Comparison of ENCODE assay signal across 8 cellular contexts in genomic region chr19:38057954-38058690, GRCh38.
DNase-seq lines count a peak whose midpoint lies in the region; ATAC-seq and TF ChIP-seq lines count a peak whose summit lies in the region.

No MANE protein-coding gene starts in this region.

- no peaks in the 10 kb centered on the region for H3K9me3 Mint-ChIP-seq in activated CD4-positive, alpha-beta T cell treated with anti-CD3 and anti-CD28 coated beads for 36 hours (ENCODE audit: low read depth)
- H3K9me3 Mint-ChIP-seq in glutamatergic neuron (ENCODE audit: unreplicated experiment), result peaks cover 23% of the 10 kb centered on the region

- intact Hi-C loops in activated CD4-positive, alpha-beta T cell treated with anti-CD3 and anti-CD28 coated beads for 36 hours (cut with DNase I, micrococcal nuclease), result no loop called here
- intact Hi-C loops in transverse colon (cut with DNase I; ENCODE audit: low total_unique reads), result no loop called here

- peaks cover 11% of the 10 kb centered on the region for H3K4me1 Mint-ChIP-seq in activated CD4-positive, alpha-beta T cell treated with anti-CD3 and anti-CD28 coated beads for 36 hours
- H3K4me1 Mint-ChIP-seq in glutamatergic neuron (ENCODE audit: low read depth, unreplicated experiment), result peaks cover 48% of the 10 kb centered on the region

- no peak for DNase-seq in activated CD4-positive, alpha-beta T cell treated with anti-CD3 and anti-CD28 coated beads for 36 hours
- DNase-seq in activated CD4-positive, alpha-beta T cell treated with anti-CD3 and anti-CD28 coated beads for 48 hours, result no peak
- DNase-seq in NCI-H524 treated with DMSO at 0.1 percent for 48 hours (lab: John Stamatoyannopoulos, UW), result peak; percentile 96
- DNase-seq in glutamatergic neuron, result peak; percentile 87
- peak; percentile 64 for DNase-seq in transverse colon
- DNase-seq in HK-2 (ENCODE audit: unreplicated experiment), result no peak
- DNase-seq in GOT3 (lab: John Stamatoyannopoulos, UW), result no peak

- no peak for TF ChIP-seq CTCF in glutamatergic neuron (IDR thresholded peaks at IDR 0.05; ENCODE audit: partially characterized antibody, unreplicated experiment)
- TF ChIP-seq CTCF in transverse colon (IDR thresholded peaks at IDR 0.05), result no peak

- H3K36me3 ChIP-seq in transverse colon, result no peaks in the 10 kb centered on the region

- no peak overlapping the region for H3K4me3 Mint-ChIP-seq in activated CD4-positive, alpha-beta T cell treated with anti-CD3 and anti-CD28 coated beads for 36 hours
- H3K4me3 Mint-ChIP-seq in glutamatergic neuron (ENCODE audit: unreplicated experiment), result peak overlapping the region; percentile 81

- no peaks in the 10 kb centered on the region for H3K9me3 ChIP-seq in transverse colon

- no peak for TF ChIP-seq EP300 in transverse colon (IDR thresholded peaks at IDR 0.05; ENCODE audit: low read depth)

- TF ChIP-seq POLR2A in transverse colon (IDR thresholded peaks at IDR 0.05), result no peak

- H3K4me3 ChIP-seq in transverse colon, result no peak overlapping the region

- H3K36me3 Mint-ChIP-seq in activated CD4-positive, alpha-beta T cell treated with anti-CD3 and anti-CD28 coated beads for 36 hours (ENCODE audit: low read depth), result no peaks in the 10 kb centered on the region
- no peaks in the 10 kb centered on the region for H3K36me3 Mint-ChIP-seq in glutamatergic neuron (ENCODE audit: unreplicated experiment)

- no peaks in the 10 kb centered on the region for H3K27me3 Mint-ChIP-seq in activated CD4-positive, alpha-beta T cell treated with anti-CD3 and anti-CD28 coated beads for 36 hours
- H3K27me3 Mint-ChIP-seq in glutamatergic neuron (ENCODE audit: unreplicated experiment), result peaks cover 17% of the 10 kb centered on the region

- no peak for ATAC-seq in activated CD4-positive, alpha-beta T cell treated with anti-CD3 and anti-CD28 coated beads for 36 hours
- no peak for ATAC-seq in GM18867 (IDR thresholded peaks at IDR 0.05; ENCODE audit: unreplicated experiment)

- peak overlapping the region; percentile 55 for H3K27ac Mint-ChIP-seq in activated CD4-positive, alpha-beta T cell treated with anti-CD3 and anti-CD28 coated beads for 36 hours
- H3K27ac Mint-ChIP-seq in glutamatergic neuron (ENCODE audit: unreplicated experiment), result peak overlapping the region; percentile 99

- peaks cover 0 to 32% (median 11%) of the 10 kb centered on the region in 4 donors for H3K4me1 ChIP-seq in transverse colon

- H3K27ac ChIP-seq in transverse colon, result peak overlapping the region; percentile 50 to 77 (median 62)

- no peaks in the 10 kb centered on the region for H3K27me3 ChIP-seq in transverse colon

- 54% methylated on average over 8 of the region's 11 CpGs; no CpG with 5 or more reads in 1 of the 2 donors for WGBS in transverse colon (ENCODE audit: low coverage in 1 of 2), 2 donors

- POLR2A ChIA-PET in activated CD4-positive, alpha-beta T cell treated with anti-CD3 and anti-CD28 coated beads for 36 hours (lab: Charles Lee), result interaction anchor here (1.9 kb wide), 1 partner anchor 9 kb away, joined by 10 read pairs; no protein-coding TSS in a partner anchor

- CTCF ChIA-PET in activated CD4-positive, alpha-beta T cell treated with anti-CD3 and anti-CD28 coated beads for 36 hours (lab: Charles Lee), result interaction anchor here (1.1 kb wide), 1 partner anchor 17 kb away, joined by 3 read pairs; no protein-coding TSS in a partner anchor

- in situ Hi-C loops in transverse colon (cut with MboI; ENCODE audit: low pct_ligation_motif_present in 1 of 4, low pct_unique_long_range_greater_than_20kb in 1 of 4, low sequenced_read_pairs in 3 of 4), result no loop called here

Comparison
In these comparisons a context has a peak if more than half of its experiments do, and no peak if none do; other contexts are left out.
1. DNase-seq: peak in NCI-H524 treated with DMSO at 0.1 percent for 48 hours (single experiment), glutamatergic neuron (single experiment) and transverse colon (single experiment); none in activated CD4-positive, alpha-beta T cell treated with anti-CD3 and anti-CD28 coated beads for 36 hours (single experiment), activated CD4-positive, alpha-beta T cell treated with anti-CD3 and anti-CD28 coated beads for 48 hours (single experiment), HK-2 (single experiment) and GOT3 (single experiment).